ENCODE assay signal across 11 cellular contexts in the genomic region with DNA sequence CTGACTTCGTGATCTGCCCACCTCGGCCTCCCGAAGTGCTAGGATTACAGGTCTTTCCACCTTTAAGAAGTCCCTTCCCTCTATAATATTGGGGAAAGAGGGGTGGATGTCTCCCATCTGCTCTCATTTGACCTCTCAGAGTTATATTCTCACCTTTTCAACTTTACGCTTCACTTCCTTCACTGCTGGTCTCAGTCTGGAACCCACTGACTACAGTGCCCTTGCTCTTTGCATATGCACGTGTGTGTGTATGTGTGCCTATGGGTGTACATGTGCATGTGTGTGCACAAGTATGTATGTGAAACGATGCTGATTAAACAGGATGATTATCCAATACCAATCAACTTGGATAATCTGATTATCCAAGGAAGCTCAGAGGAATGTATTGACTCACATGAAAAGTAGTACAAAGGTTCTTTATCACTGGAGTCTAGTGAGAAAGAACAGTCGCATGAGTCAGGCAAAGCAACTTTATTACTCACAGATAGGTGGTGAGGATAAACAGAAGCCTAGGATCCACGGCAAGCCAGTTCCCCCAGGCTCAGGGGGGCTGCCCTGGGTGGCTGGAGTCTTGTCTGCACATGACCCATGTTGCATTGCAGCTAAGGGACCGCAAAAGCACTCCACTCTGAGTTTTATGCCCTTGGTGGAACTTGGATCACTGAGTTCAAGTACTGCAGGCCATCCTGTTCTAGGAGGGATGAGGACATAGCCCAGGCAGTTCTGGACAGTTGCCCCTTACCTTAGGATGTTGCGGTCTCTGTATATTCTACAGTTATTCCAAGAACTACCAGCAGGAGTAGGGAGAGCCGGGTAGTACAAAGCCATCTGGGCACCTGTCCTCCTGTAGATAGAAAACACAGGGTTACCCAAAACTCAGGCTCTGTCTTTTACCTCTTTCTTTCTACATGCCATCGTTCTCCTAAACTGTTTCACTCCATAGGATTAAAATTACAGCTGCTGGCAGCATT. TPM values are rescaled to one million over a fixed set of nuclear protein-coding genes. Genes with fewer than 3 reads are reported as not detected.
DNase-seq lines count a peak whose midpoint lies in the region; ATAC-seq and TF ChIP-seq lines count a peak whose summit lies in the region.
"Had no signal": no experiment of that assay in that cellular context is flagged by ENCODE, and none has a peak within 500 bp of the region (broad histone marks: within the 10 kb centered on the region; RNA-seq: fewer than 3 reads in every experiment).

No MANE protein-coding gene starts in this region.

- H3K4me2 ChIP-seq in mammary epithelial cell (ENCODE audit: insufficient read depth, low read depth, low read length) = no peak overlapping the region

- no peak overlapping the region for H3K9ac ChIP-seq in mammary epithelial cell (ENCODE audit: insufficient read depth, low read length)

- no peak overlapping the region for H3K4me3 ChIP-seq in BJ (ENCODE audit: low read depth, low read length)
- H3K4me3 ChIP-seq in mammary epithelial cell (replicated peaks in 1 of 3; ENCODE audit: insufficient read depth in 1 of 3, low read depth in 2 of 3, low read length in 3 of 3) = no peak overlapping the region
- H3K4me3 ChIP-seq: cardiac muscle cell had no signal

- dilution Hi-C loops in mammary epithelial cell (cut with HindIII; ENCODE audit: low sequenced_read_pairs) = no loop called here

- no peaks in the 10 kb centered on the region for H3K27me3 ChIP-seq in BJ (ENCODE audit: control insufficient read depth, insufficient read depth, low read length)
- no peaks in the 10 kb centered on the region for H3K27me3 ChIP-seq in mammary epithelial cell (ENCODE audit: insufficient read depth, low read length)
- H3K27me3 ChIP-seq: cardiac muscle cell had no signal

- POLR2A ChIA-PET in BJ (lab: Charles Lee) = interaction anchor here (0.7 kb wide), 1 partner anchor 11 kb away, joined by 4 read pairs; no protein-coding TSS in a partner anchor

- peaks cover 3% of the 10 kb centered on the region for H3K9me3 ChIP-seq in mammary epithelial cell (replicated peaks; ENCODE audit: insufficient read depth, low read length)

- H2AFZ ChIP-seq in mammary epithelial cell (ENCODE audit: low read depth, low read length) = peak overlapping the region; percentile 14

- H3K27ac ChIP-seq in mammary epithelial cell (ENCODE audit: insufficient read depth, low read depth, low read length) = peak overlapping the region; percentile 52
- H3K27ac ChIP-seq: cardiac muscle cell had no signal

- peak; percentile 72 for ATAC-seq in left colon
- no peak for ATAC-seq in GM21367 (IDR thresholded peaks at IDR 0.05; ENCODE audit: unreplicated experiment)
- no peak for ATAC-seq in GM21447 (IDR thresholded peaks at IDR 0.05; ENCODE audit: unreplicated experiment)

- H3K79me2 ChIP-seq in mammary epithelial cell (ENCODE audit: insufficient read depth, low read length) = no peaks in the 10 kb centered on the region

- in situ Hi-C loops in mammary epithelial cell (cut with MboI; ENCODE audit: low sequenced_read_pairs in 2 of 2) = no loop called here

- TF ChIP-seq CTCF in BJ (IDR thresholded peaks at IDR 0.05; ENCODE audit: insufficient read depth, low read depth, low read length) (no peak), mammary epithelial cell (conservative IDR thresholded peaks at IDR 0.05 in 1 of 2, IDR thresholded peaks at IDR 0.05 in 1 of 2; ENCODE audit: extremely low read depth in 1 of 2, insufficient read depth in 1 of 2, low read depth in 1 of 2, low read length in 2 of 2) (peak; percentile 20 to 23)

- CTCF ChIA-PET in BJ (lab: Yijun Ruan, JAX) = interaction anchor here (0.6 to 2.9 kb wide), 3 partner anchors 10 to 397 kb away, joined by 3 to 7 read pairs (median 3); no protein-coding TSS in a partner anchor
- CTCF ChIA-PET in mammary epithelial cell (lab: Charles Lee; ENCODE audit: low non-redundant PET) = no interaction called here

- 58% methylated on average over 12 of the region's 12 CpGs for WGBS in mammary epithelial cell (ENCODE audit: low coverage, missing lambda C conversion rate)

- no peaks in the 10 kb centered on the region for H4K20me1 ChIP-seq in mammary epithelial cell (ENCODE audit: insufficient read depth, low read length)

- H3K4me1 ChIP-seq in mammary epithelial cell (ENCODE audit: insufficient read depth, low read length) = peaks cover 37% of the 10 kb centered on the region

- TSS peak; percentile 43 for BruUV-seq in mammary epithelial cell (replicated peaks; lab: Mats Ljungman, UMichigan)

- H3K36me3 ChIP-seq in BJ (ENCODE audit: control insufficient read depth, insufficient read depth, low read length) (no peaks in the 10 kb centered on the region), mammary epithelial cell (ENCODE audit: insufficient read depth, low read length) (no peaks in the 10 kb centered on the region)
- H3K36me3 ChIP-seq: cardiac muscle cell had no signal

- peak; percentile 26 for DNase-seq in BJ (ENCODE audit: low read depth)
- peak; percentile 45 for DNase-seq in LHCN-M2 (ENCODE audit: low read depth)
- peak; percentile 94 for DNase-seq in mammary epithelial cell
- no peak for DNase-seq in left colon
- DNase-seq in NCI-H146 (lab: John Stamatoyannopoulos, UW) = no peak
- DNase-seq in NK-92 treated with Interleukin-12 subunit alpha and Interleukin-12 subunit beta, amount 100 ng/mL, for 24 hours (lab: John Stamatoyannopoulos, UW) = no peak
- DNase-seq: head of caudate nucleus, NCI-H526 had no signal

- intact Hi-C loops in mammary epithelial cell (cut with micrococcal nuclease) = loop anchor here (5.0 kb wide), 1 partner anchor 56 kb away; no protein-coding TSS in a partner anchor
- intact Hi-C loops in left colon (cut with DNase I, micrococcal nuclease) = no loop called here

RNA-seq across cellular contexts. Expression of a gene that starts 50.9 kb away (rescaled TPM):
- 2.6 and 6.2 TPM in 2 replicates for polyA plus RNA-seq in BJ (2011; rRNA removed)
- 1.6 and 2.0 TPM in 2 replicates for polyA minus RNA-seq in BJ (2011; rRNA and poly(A)+ RNA removed)
- 13.0 and 15.7 TPM in 2 replicates for total RNA-seq in LHCN-M2 (2014; rRNA removed)
- 4.0 TPM for polyA plus RNA-seq in LHCN-M2 (2012)
- 10 to 100 TPM in 1 of 2 donors, 1 to 10 TPM in 1; 8.8 to 11.7 TPM for total RNA-seq in mammary epithelial cell
- polyA plus RNA-seq in mammary epithelial cell = 5.6 TPM
- polyA minus RNA-seq in mammary epithelial cell = 0.47 TPM
- 10 to 100 TPM; 11.1 to 11.6 TPM for total RNA-seq in left colon

Comparison
In these comparisons a context has a peak if more than half of its experiments do, and no peak if none do; other contexts are left out.
1. DNase-seq: peak in BJ (single experiment), LHCN-M2 (single experiment) and mammary epithelial cell (single experiment); none in left colon (0 of 2), NCI-H146 (single experiment) and NK-92 treated with Interleukin-12 subunit alpha and Interleukin-12 subunit beta, amount 100 ng/mL, for 24 hours (single experiment).